34 cellular contexts compared by ENCODE assay signal in the genomic region with DNA sequence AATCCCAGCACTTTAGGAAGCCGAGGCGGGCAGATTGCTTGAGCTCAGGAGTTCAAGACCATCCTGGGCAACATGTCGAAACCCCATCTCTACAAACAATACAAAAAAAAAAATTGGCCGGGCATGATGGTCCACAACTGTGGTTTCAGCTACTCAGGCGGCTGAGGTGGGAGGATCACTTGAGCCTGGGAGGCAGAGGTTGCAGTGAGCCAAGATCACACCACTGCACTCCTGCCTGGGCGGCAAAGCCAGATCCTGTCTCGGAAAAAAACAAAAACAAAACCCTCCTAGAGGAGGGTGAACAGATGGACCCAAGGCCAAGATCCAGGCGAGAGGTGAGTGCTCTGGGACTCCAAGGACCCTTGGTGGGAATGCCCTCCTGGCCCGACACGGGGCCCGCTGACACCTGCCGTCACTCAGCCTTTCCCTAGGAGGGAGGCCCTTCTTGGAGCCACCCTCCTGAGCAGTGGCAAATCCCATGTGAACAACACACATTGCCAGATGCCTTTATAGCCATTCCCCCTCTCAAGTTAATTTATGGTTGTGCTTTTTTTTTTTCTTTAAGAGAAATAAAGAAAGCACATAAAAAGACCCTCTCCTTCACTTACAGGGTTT. TPM values are rescaled to one million over a fixed set of nuclear protein-coding genes. Genes with fewer than 3 reads are reported as not detected.
A peak's percentile ranks its signal among the peaks of the same experiment; 100 is the strongest.
DNase-seq lines count a peak whose midpoint lies in the region; ATAC-seq and TF ChIP-seq lines count a peak whose summit lies in the region.
"Had no signal": no experiment of that assay in that cellular context is flagged by ENCODE, and none has a peak within 500 bp of the region (broad histone marks: within the 10 kb centered on the region; RNA-seq: fewer than 3 reads in every experiment).

No MANE protein-coding gene starts in this region.

- peaks cover 11% of the 10 kb centered on the region for H3K9me3 Mint-ChIP-seq in activated naive CD4-positive, alpha-beta T cell treated with anti-CD3 and anti-CD28 coated beads, Interleukin-2, amount 10 ng/mL, durations not matched to agents 7 days and 5 days
- no peaks in the 10 kb centered on the region for H3K9me3 Mint-ChIP-seq in endodermal cell

- H3K36me3 Mint-ChIP-seq in activated naive CD4-positive, alpha-beta T cell treated with anti-CD3 and anti-CD28 coated beads, Interleukin-2, amount 10 ng/mL, durations not matched to agents 7 days and 5 days = no peaks in the 10 kb centered on the region
- no peaks in the 10 kb centered on the region for H3K36me3 Mint-ChIP-seq in endodermal cell (ENCODE audit: low read depth)

- peaks cover 32% of the 10 kb centered on the region for H3K27me3 Mint-ChIP-seq in activated naive CD4-positive, alpha-beta T cell treated with anti-CD3 and anti-CD28 coated beads, Interleukin-2, amount 10 ng/mL, durations not matched to agents 7 days and 5 days
- H3K27me3 Mint-ChIP-seq in endodermal cell (ENCODE audit: insufficient read depth) = no peaks in the 10 kb centered on the region

- CTCF ChIA-PET in activated naive CD4-positive, alpha-beta T cell treated with anti-CD3 and anti-CD28 coated beads, Interleukin-2, amount 10 ng/mL, durations not matched to agents 7 days and 5 days (lab: Charles Lee) = interaction anchor here (1.8 kb wide), 1 partner anchor 40 kb away, joined by 5 read pairs; no protein-coding TSS in a partner anchor

- no peak overlapping the region for H3K27ac Mint-ChIP-seq in activated naive CD4-positive, alpha-beta T cell treated with anti-CD3 and anti-CD28 coated beads, Interleukin-2, amount 10 ng/mL, durations not matched to agents 7 days and 5 days
- H3K27ac Mint-ChIP-seq in endodermal cell = no peak overlapping the region
- H3K27ac Mint-ChIP-seq: activated CD4-positive, alpha-beta T cell treated with anti-CD3 and anti-CD28 coated beads, Interleukin-2, amount 10 ng/mL, durations not matched to agents 24 days and 14 days; activated naive CD4-positive, alpha-beta T cell treated with anti-CD3 and anti-CD28 coated beads for 36 hours; activated T-cell treated with anti-CD3 and anti-CD28 coated beads, Interleukin-2, amount 50 U/mL, for 72 hours; natural killer cell; stimulated activated naive CD8-positive, alpha-beta T cell treated with anti-CD3 and anti-CD28 coated beads, Interleukin-15, Interleukin-2, amounts not matched to agents 100 ng/mL and 50 ng/mL, for 24 hours; T-helper 2 cell treated with Interferon-gamma antibody and Interleukin-4, amounts not matched to agents 5 μg/mL and 100 μg/mL, for 36 hours had no signal

- intact Hi-C loops in posterior vena cava (cut with DNase I) = no loop called here

- no peak overlapping the region for H3K4me3 ChIP-seq in endodermal cell (ENCODE audit: low read length)
- H3K4me3 ChIP-seq: dorsolateral prefrontal cortex, esophagus squamous epithelium, heart left ventricle, Peyer's patch had no signal

- H3K9me3 ChIP-seq in endodermal cell (ENCODE audit: control insufficient read depth, low read length) = no peaks in the 10 kb centered on the region
- H3K9me3 ChIP-seq: Peyer's patch had no signal

- H3K4me1 Mint-ChIP-seq in activated naive CD4-positive, alpha-beta T cell treated with anti-CD3 and anti-CD28 coated beads, Interleukin-2, amount 10 ng/mL, durations not matched to agents 7 days and 5 days = no peaks in the 10 kb centered on the region
- H3K4me1 Mint-ChIP-seq in endodermal cell = no peaks in the 10 kb centered on the region
- H3K4me1 Mint-ChIP-seq: activated CD4-positive, alpha-beta T cell treated with anti-CD3 and anti-CD28 coated beads, Interleukin-2, amount 10 ng/mL, durations not matched to agents 24 days and 14 days; natural killer cell had no signal

- WGBS in endodermal cell (ENCODE audit: insufficient coverage in 1 of 2, insufficient read length in 1 of 2), 2 experiments = 85 to 89% methylated on average over 6 to 12 of the region's 12 CpGs

- H3K4me3 Mint-ChIP-seq in activated naive CD4-positive, alpha-beta T cell treated with anti-CD3 and anti-CD28 coated beads, Interleukin-2, amount 10 ng/mL, durations not matched to agents 7 days and 5 days = no peak overlapping the region
- no peak overlapping the region for H3K4me3 Mint-ChIP-seq in endodermal cell
- H3K4me3 Mint-ChIP-seq: activated CD4-positive, alpha-beta T cell treated with anti-CD3 and anti-CD28 coated beads, Interleukin-2, amount 10 ng/mL, durations not matched to agents 24 days and 14 days; activated naive CD4-positive, alpha-beta T cell treated with anti-CD3 and anti-CD28 coated beads for 36 hours; activated T-cell treated with anti-CD3 and anti-CD28 coated beads, Interleukin-2, amount 50 U/mL, for 72 hours; natural killer cell; stimulated activated naive CD8-positive, alpha-beta T cell treated with anti-CD3 and anti-CD28 coated beads, Interleukin-15, Interleukin-2, amounts not matched to agents 100 ng/mL and 50 ng/mL, for 24 hours; T-helper 2 cell treated with Interferon-gamma antibody and Interleukin-4, amounts not matched to agents 5 μg/mL and 100 μg/mL, for 36 hours had no signal

- no peaks in the 10 kb centered on the region for H3K4me1 ChIP-seq in endodermal cell (ENCODE audit: control insufficient read depth, insufficient read depth, low read length)
- H3K4me1 ChIP-seq: esophagus squamous epithelium, foreskin keratinocyte, heart left ventricle, Peyer's patch had no signal

- H3K27me3 ChIP-seq in endodermal cell (ENCODE audit: control insufficient read depth, insufficient read depth, low read length, poor library complexity, severe bottlenecking) = no peaks in the 10 kb centered on the region
- H3K27me3 ChIP-seq: brain microvascular endothelial cell, dorsolateral prefrontal cortex, Peyer's patch had no signal

- H3K9ac ChIP-seq in endodermal cell (ENCODE audit: extremely low read depth, low read length, poor library complexity, severe bottlenecking) = no peak overlapping the region

- DNase-seq in activated naive CD4-positive, alpha-beta T cell treated with anti-CD3 and anti-CD28 coated beads, Interleukin-2, amount 10 ng/mL, durations not matched to agents 7 days and 5 days = peak; percentile 9
- no peak for DNase-seq in activated naive CD4-positive, alpha-beta T cell (lab: John Stamatoyannopoulos, UW)
- peak; percentile 9 for DNase-seq in endodermal cell
- peak; percentile 64 for DNase-seq in posterior vena cava (ENCODE audit: low spot score)
- DNase-seq: activated CD4-positive, alpha-beta T cell treated with anti-CD3 and anti-CD28 coated beads, Interleukin-2, amount 10 ng/mL, durations not matched to agents 24 days and 14 days; activated naive CD4-positive, alpha-beta T cell treated with anti-CD3 and anti-CD28 coated beads for 36 hours; activated T-cell treated with anti-CD3 and anti-CD28 coated beads, Interleukin-2, amount 50 U/mL, for 72 hours; amygdala; brain microvascular endothelial cell; cerebellar nuclear complex; esophagus squamous epithelium; foreskin keratinocyte; GDM1; heart left ventricle; kidney; natural killer cell; NCI-H2107; NCI-H446; NCI-H748 treated with DMSO at 0.1 percent for 48 hours; SHP77 treated with DMSO at 0.1 percent for 48 hours; small intestine had no signal

- H3K27ac ChIP-seq in endodermal cell (ENCODE audit: low read depth, low read length) = no peak overlapping the region
- H3K27ac ChIP-seq: brain microvascular endothelial cell, dorsolateral prefrontal cortex, esophagus squamous epithelium, foreskin keratinocyte, heart left ventricle, Peyer's patch had no signal

- no peak for ATAC-seq in HG02623 (IDR thresholded peaks at IDR 0.05; ENCODE audit: unreplicated experiment)
- no peak for ATAC-seq in HG02610 (IDR thresholded peaks at IDR 0.05; ENCODE audit: unreplicated experiment)
- ATAC-seq in HG03280 (IDR thresholded peaks at IDR 0.05; ENCODE audit: unreplicated experiment) = no peak
- ATAC-seq: activated T-cell treated with anti-CD3 and anti-CD28 coated beads, Interleukin-2, amount 50 U/mL, for 72 hours; foreskin keratinocyte; natural killer cell had no signal

- H3K36me3 ChIP-seq in endodermal cell (ENCODE audit: control insufficient read depth, insufficient read depth, low read length) = no peaks in the 10 kb centered on the region
- H3K36me3 ChIP-seq: brain microvascular endothelial cell, esophagus squamous epithelium, heart left ventricle, Peyer's patch had no signal

- TF ChIP-seq CTCF in endodermal cell (conservative IDR thresholded peaks at IDR 0.05) = no peak

RNA-seq across cellular contexts. Expression of a gene that starts 0.4 kb away (rescaled TPM):
- total RNA-seq in endodermal cell (not detected), posterior vena cava (not detected)
- not detected for polyA plus RNA-seq in endodermal cell (2013, experiment 1 of 2)
- polyA plus RNA-seq in endodermal cell (2013, experiment 2 of 2) = not detected
- total RNA-seq: activated CD4-positive, alpha-beta T cell treated with anti-CD3 and anti-CD28 coated beads, Interleukin-2, amount 10 ng/mL, durations not matched to agents 24 days and 14 days; activated CD8-positive, alpha-beta memory T cell treated with anti-CD3 and anti-CD28 coated beads for 36 hours; activated naive CD4-positive, alpha-beta T cell treated with anti-CD3 and anti-CD28 coated beads for 36 hours; activated T-cell treated with anti-CD3 and anti-CD28 coated beads, Interleukin-2, amount 50 U/mL, for 72 hours; dorsolateral prefrontal cortex; foreskin keratinocyte; heart left ventricle; kidney; lower leg skin; mononuclear cell; natural killer cell; osteoblast; renal cortical epithelial cell had no signal
- polyA plus RNA-seq: BJ, foreskin keratinocyte, heart left ventricle had no signal

RNA-seq across cellular contexts. Expression of a gene that starts 16.0 kb away (rescaled TPM):
- 1 to 10 TPM; 1.6 to 3.7 TPM for total RNA-seq in endodermal cell
- 1.5 TPM for polyA plus RNA-seq in endodermal cell (2013, experiment 1 of 2)
- polyA plus RNA-seq in endodermal cell (2013, experiment 2 of 2) = 3.2 TPM
- total RNA-seq in posterior vena cava = not detected
- total RNA-seq: activated CD4-positive, alpha-beta T cell treated with anti-CD3 and anti-CD28 coated beads, Interleukin-2, amount 10 ng/mL, durations not matched to agents 24 days and 14 days; activated CD8-positive, alpha-beta memory T cell treated with anti-CD3 and anti-CD28 coated beads for 36 hours; activated naive CD4-positive, alpha-beta T cell treated with anti-CD3 and anti-CD28 coated beads for 36 hours; dorsolateral prefrontal cortex; esophagus squamous epithelium; foreskin keratinocyte; heart left ventricle; kidney; lower leg skin; mononuclear cell; natural killer cell; osteoblast; renal cortical epithelial cell had no signal
- polyA plus RNA-seq: BJ, foreskin keratinocyte, heart left ventricle had no signal

RNA-seq across cellular contexts. Expression of a gene that starts 35.2 kb away (rescaled TPM):
- total RNA-seq in endodermal cell (1 to 10 TPM in 1 of 2 donors, not detected in 1; 5.5 TPM), posterior vena cava (10 to 100 TPM; 21.1 to 24.4 TPM)
- 1.2 TPM for polyA plus RNA-seq in endodermal cell (2013, experiment 1 of 2)
- 1.7 TPM for polyA plus RNA-seq in endodermal cell (2013, experiment 2 of 2)
- total RNA-seq: activated CD4-positive, alpha-beta T cell treated with anti-CD3 and anti-CD28 coated beads, Interleukin-2, amount 10 ng/mL, durations not matched to agents 24 days and 14 days; activated CD8-positive, alpha-beta memory T cell treated with anti-CD3 and anti-CD28 coated beads for 36 hours; activated naive CD4-positive, alpha-beta T cell treated with anti-CD3 and anti-CD28 coated beads for 36 hours; activated T-cell treated with anti-CD3 and anti-CD28 coated beads, Interleukin-2, amount 50 U/mL, for 72 hours; foreskin keratinocyte; mononuclear cell; natural killer cell; osteoblast had no signal
- polyA plus RNA-seq: BJ, foreskin keratinocyte had no signal

RNA-seq across cellular contexts. Expression of a gene that starts 45.5 kb away (rescaled TPM):
- not detected for total RNA-seq in endodermal cell
- not detected for polyA plus RNA-seq in endodermal cell (2013, experiment 1 of 2)
- polyA plus RNA-seq in endodermal cell (2013, experiment 2 of 2) = not detected
- not detected for total RNA-seq in posterior vena cava
- total RNA-seq: foreskin keratinocyte, osteoblast had no signal
- polyA plus RNA-seq: BJ, foreskin keratinocyte, heart left ventricle had no signal

RNA-seq across cellular contexts. Expression of a gene that starts 53.3 kb away (rescaled TPM):
- total RNA-seq in endodermal cell (not detected), posterior vena cava (under 1 TPM; 0.32 to 0.38 TPM)
- polyA plus RNA-seq in endodermal cell (2013, experiment 1 of 2) = not detected
- polyA plus RNA-seq in endodermal cell (2013, experiment 2 of 2) = not detected
- total RNA-seq: foreskin keratinocyte, osteoblast, renal cortical epithelial cell had no signal
- polyA plus RNA-seq: BJ, foreskin keratinocyte had no signal

Comparison
In these comparisons a context has a peak if more than half of its experiments do, and no peak if none do; other contexts are left out.
1. DNase-seq: peak in activated naive CD4-positive, alpha-beta T cell treated with anti-CD3 and anti-CD28 coated beads, Interleukin-2, amount 10 ng/mL, durations not matched to agents 7 days and 5 days (single experiment), endodermal cell (single experiment) and posterior vena cava (single experiment); none in activated naive CD4-positive, alpha-beta T cell (0 of 4).